In the genomic region with DNA sequence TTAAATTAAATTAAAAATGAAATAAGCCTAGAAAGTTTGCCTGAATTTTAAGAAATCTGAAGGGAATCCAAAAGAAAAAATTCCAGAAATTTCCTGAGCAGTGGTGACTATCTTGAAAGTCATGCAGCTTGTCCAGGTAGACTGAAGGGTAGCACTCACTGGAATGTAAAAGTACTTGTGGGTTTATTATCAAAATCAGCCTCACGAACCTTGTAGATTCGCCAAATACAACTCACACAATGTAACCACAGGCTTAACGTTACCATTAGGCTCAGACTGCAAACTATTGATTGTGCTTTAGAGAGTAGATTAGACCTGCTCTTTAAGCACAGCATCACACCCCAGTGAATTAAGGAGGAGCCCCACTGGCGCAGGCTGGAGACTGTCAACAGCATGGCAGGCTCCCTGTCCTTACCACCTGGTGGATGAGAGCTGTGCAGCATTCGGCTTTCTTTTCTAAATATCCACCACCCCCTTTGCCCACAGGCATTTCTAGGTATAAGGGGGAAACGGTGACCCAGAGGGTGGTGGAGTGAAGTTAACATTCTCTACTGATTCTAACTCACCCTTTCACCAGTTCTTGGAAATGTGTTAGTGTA, we compare ENCODE assay signal across 15 cellular contexts. TPM values are rescaled to one million over a fixed set of nuclear protein-coding genes. Genes with fewer than 3 reads are reported as not detected.
DNase-seq lines count a peak whose midpoint lies in the region; ATAC-seq and TF ChIP-seq lines count a peak whose summit lies in the region.
"Had no signal": no experiment of that assay in that cellular context is flagged by ENCODE, and none has a peak within 500 bp of the region (broad histone marks: within the 10 kb centered on the region; RNA-seq: fewer than 3 reads in every experiment).

No MANE protein-coding gene starts in this region.

- H3K14ac ChIP-seq in IMR-90 (replicated peaks; ENCODE audit: low read depth, low read length), result peak overlapping the region; percentile 65

- H3K27ac ChIP-seq in IMR-90 (ENCODE audit: insufficient read depth, low read length), result peak overlapping the region; percentile 13; the same call in 1 of the 2 replicates
- H3K27ac ChIP-seq in VCaP, result peak overlapping the region; percentile 29; the same call in 1 of the 2 replicates
- H3K27ac ChIP-seq in left lung, result no peak overlapping the region
- no peak overlapping the region for H3K27ac ChIP-seq in Karpas-422 (ENCODE audit: low read length)
- H3K27ac ChIP-seq: KMS-11, SJCRH30 had no signal

- H3K4ac ChIP-seq in IMR-90 (ENCODE audit: low read depth, low read length), result peak overlapping the region; percentile 71

- H3K36me3 ChIP-seq in IMR-90 (ENCODE audit: control insufficient read depth, insufficient read depth, low read length) (no peaks in the 10 kb centered on the region), left lung (no peaks in the 10 kb centered on the region), Karpas-422 (ENCODE audit: insufficient read depth, low read length) (no peaks in the 10 kb centered on the region)
- H3K36me3 ChIP-seq: SJCRH30 had no signal

- in situ Hi-C loops in IMR-90 (cut with MboI; ENCODE audit: low sequenced_read_pairs), result no loop called here

- intact Hi-C loops in IMR-90 (cut with micrococcal nuclease) (loop anchor here (10.0 kb wide), 1 partner anchor 104 kb away; no protein-coding TSS in a partner anchor), left lung (cut with DNase I) (no loop called here)

- peak overlapping the region; percentile 46 for H2BK120ac ChIP-seq in IMR-90 (ENCODE audit: low read depth, low read length)

- peaks cover 32% of the 10 kb centered on the region for H3K9me1 ChIP-seq in IMR-90 (ENCODE audit: insufficient read depth, low read length)

- peak; percentile 13 for DNase-seq in AG10803 (ENCODE audit: low read depth)
- peak; percentile 38 for DNase-seq in IMR-90
- peak in 1 of 2 donors; percentile 43 for DNase-seq in left lung
- no peak for DNase-seq in ecto neural progenitor cell (ENCODE audit: low spot score)
- no peak for DNase-seq in Karpas-422
- DNase-seq: activated CD8-positive, alpha-beta memory T cell treated with anti-CD3 and anti-CD28 coated beads for 24 hours; activated effector memory CD4-positive, alpha-beta T cell treated with Interleukin-2 at 50 U/mL for 16 hours; AML-193; NCI-H1694; stimulated activated CD4-positive, alpha-beta T cell treated with anti-CD3 and anti-CD28 coated beads, Interleukin-12 subunit alpha, Interleukin-12 subunit beta, amount 100 ng/mL, for 4 hours had no signal

- BruUV-seq in IMR-90 (replicated peaks; lab: Mats Ljungman, UMichigan), result no TSS peak

- WGBS in IMR-90 (ENCODE audit: extremely low coverage in 2 of 2, insufficient read length in 1 of 2), 2 experiments, result no CpG with 5 or more reads among the region's 6 CpGs

- H3K27me3 ChIP-seq in IMR-90 (ENCODE audit: control insufficient read depth, insufficient read depth, low read length) (no peaks in the 10 kb centered on the region), left lung (no peaks in the 10 kb centered on the region), Karpas-422 (ENCODE audit: low read length) (no peaks in the 10 kb centered on the region)
- H3K27me3 ChIP-seq: SJCRH30 had no signal

- peak overlapping the region in 1 of 2 experiments; percentile 23; a peak in 3 of 4 replicates for H4K8ac ChIP-seq in IMR-90 (ENCODE audit: low read depth in 2 of 2, low read length in 2 of 2)

- peak overlapping the region; percentile 63 for H3K23ac ChIP-seq in IMR-90 (ENCODE audit: low read depth, low read length)

- H2BK20ac ChIP-seq in IMR-90 (ENCODE audit: low read depth, low read length), result peak overlapping the region; percentile 59; the same call in 1 of the 2 replicates

- TF ChIP-seq CTCF in AG10803 (conservative IDR thresholded peaks at IDR 0.05; ENCODE audit: low read length) (no peak), IMR-90 (conservative IDR thresholded peaks at IDR 0.05; ENCODE audit: low read depth, low read length) (no peak), VCaP (conservative IDR thresholded peaks at IDR 0.05) (no peak), left lung (IDR thresholded peaks at IDR 0.05) (no peak)

- H3K18ac ChIP-seq in IMR-90 (ENCODE audit: low read depth, low read length), result peak overlapping the region; percentile 17; the same call in 1 of the 2 replicates

- H3K9me2 ChIP-seq in Karpas-422 (replicated peaks; ENCODE audit: insufficient read depth, low read length), result no peaks in the 10 kb centered on the region

- 0 out of 3 replicates have a peak overlapping the region, but pooled peaks have one; percentile 11 for H2BK15ac ChIP-seq in IMR-90 (ENCODE audit: low read depth, low read length)

- H2AFZ ChIP-seq in IMR-90 (replicated peaks; ENCODE audit: low read length, poor library complexity), result no peak overlapping the region
- no peak overlapping the region for H2AFZ ChIP-seq in Karpas-422 (ENCODE audit: low read length)

- peak overlapping the region; percentile 19 for H3K4me2 ChIP-seq in IMR-90 (ENCODE audit: low read depth, low read length)
- no peak overlapping the region for H3K4me2 ChIP-seq in Karpas-422 (ENCODE audit: low read depth, low read length, poor library complexity, severe bottlenecking)
- H3K4me2 ChIP-seq: KMS-11 had no signal

- ATAC-seq in IMR-90 (ENCODE audit: low read depth) (no peak), left lung (peak; percentile 78), GM18873 (IDR thresholded peaks at IDR 0.05; ENCODE audit: low FRiP score, unreplicated experiment) (no peak), GM21825 (IDR thresholded peaks at IDR 0.05; ENCODE audit: unreplicated experiment) (no peak)

- no peaks in the 10 kb centered on the region for H3K9me3 ChIP-seq in IMR-90 (ENCODE audit: control insufficient read depth, insufficient read depth, low read length)
- H3K9me3 ChIP-seq in left lung, result no peaks in the 10 kb centered on the region
- H3K9me3 ChIP-seq in Karpas-422 (ENCODE audit: low read length), result no peaks in the 10 kb centered on the region
- H3K9me3 ChIP-seq: SJCRH30 had no signal

- H4K20me1 ChIP-seq in IMR-90 (ENCODE audit: insufficient read depth, low read length) (peaks cover 3% of the 10 kb centered on the region; the same call in 1 of the 2 replicates), Karpas-422 (ENCODE audit: insufficient read depth, low read depth, low read length) (no peaks in the 10 kb centered on the region)

- TF ChIP-seq POLR2A in IMR-90 (IDR thresholded peaks at IDR 0.05; ENCODE audit: low read depth, low read length), result no peak

- H3K4me1 ChIP-seq in IMR-90 (ENCODE audit: control insufficient read depth, insufficient read depth, low read length) (peaks cover 30% of the 10 kb centered on the region), left lung (no peaks in the 10 kb centered on the region), Karpas-422 (ENCODE audit: low read length) (peaks cover 24% of the 10 kb centered on the region)

- H2AK5ac ChIP-seq in IMR-90 (ENCODE audit: low read depth, low read length), result peak overlapping the region; percentile 18; the same call in 1 of the 2 replicates

- peaks cover 6 to 32% of the 10 kb centered on the region in 2 experiments; a peak in 3 of 4 replicates for H3K79me1 ChIP-seq in IMR-90 (ENCODE audit: low read depth in 1 of 2, low read length in 2 of 2)

- H3K4me3 ChIP-seq in AG10803 (ENCODE audit: low read length), result no peak overlapping the region
- H3K4me3 ChIP-seq in IMR-90 (ENCODE audit: insufficient read depth, low read depth, low read length), result no peak overlapping the region
- no peak overlapping the region for H3K4me3 ChIP-seq in left lung
- no peak overlapping the region for H3K4me3 ChIP-seq in Karpas-422 (ENCODE audit: low read length)
- H3K4me3 ChIP-seq: SJCRH30 had no signal

- CTCF ChIA-PET in IMR-90 (lab: Yijun Ruan, JAX), result interaction anchor here (1.0 kb wide), 1 partner anchor 16 kb away, joined by 3 read pairs; no protein-coding TSS in a partner anchor

- peak overlapping the region; percentile 35; the same call in 1 of the 2 replicates for H4K91ac ChIP-seq in IMR-90 (ENCODE audit: insufficient read depth, low read depth, low read length)

- TF ChIP-seq RAD21 in IMR-90 (IDR thresholded peaks at IDR 0.05; ENCODE audit: low read length), result no peak

- H2BK5ac ChIP-seq in IMR-90 (ENCODE audit: low read depth, low read length, poor library complexity, severe bottlenecking), result peak overlapping the region; percentile 51

- POLR2A ChIA-PET in IMR-90 (lab: Charles Lee; ENCODE audit: unreplicated experiment), result no interaction called here

- peak overlapping the region; percentile 2; the same call in 1 of the 2 replicates for H3K56ac ChIP-seq in IMR-90 (ENCODE audit: extremely low read depth, insufficient read depth, low read length)

- H4K5ac ChIP-seq in IMR-90 (ENCODE audit: low read depth, low read length), result 0 out of 2 replicates have a peak overlapping the region, but pooled peaks have one; percentile 8

- dilution Hi-C loops in IMR-90 (cut with HindIII; ENCODE audit: low sequenced_read_pairs, unreplicated experiment), result no loop called here

- no peak overlapping the region for H3K9ac ChIP-seq in IMR-90 (ENCODE audit: low read depth, low read length)
- H3K9ac ChIP-seq in Karpas-422 (ENCODE audit: low read length), result no peak overlapping the region
- H3K9ac ChIP-seq: KMS-11 had no signal

- H2AK9ac ChIP-seq in IMR-90 (replicated peaks; ENCODE audit: low read depth, low read length, poor library complexity), result peak overlapping the region; percentile 16

- H3K79me2 ChIP-seq in Karpas-422 (ENCODE audit: low read length), result no peaks in the 10 kb centered on the region

TF ChIP-seq in IMR-90, 13 proteins besides CTCF, POLR2A, EP300 and RAD21 (continues in another document):
- TF ChIP-seq CHD1 (IDR thresholded peaks at IDR 0.05; ENCODE audit: low read depth, low read length), result no peak
- no peak for TF ChIP-seq FOS (IDR thresholded peaks at IDR 0.05; ENCODE audit: low read depth, low read length)
- TF ChIP-seq MXI1 (IDR thresholded peaks at IDR 0.05; ENCODE audit: borderline replicate concordance, low read depth, low read length), result no peak
- TF ChIP-seq, protein P1, sequence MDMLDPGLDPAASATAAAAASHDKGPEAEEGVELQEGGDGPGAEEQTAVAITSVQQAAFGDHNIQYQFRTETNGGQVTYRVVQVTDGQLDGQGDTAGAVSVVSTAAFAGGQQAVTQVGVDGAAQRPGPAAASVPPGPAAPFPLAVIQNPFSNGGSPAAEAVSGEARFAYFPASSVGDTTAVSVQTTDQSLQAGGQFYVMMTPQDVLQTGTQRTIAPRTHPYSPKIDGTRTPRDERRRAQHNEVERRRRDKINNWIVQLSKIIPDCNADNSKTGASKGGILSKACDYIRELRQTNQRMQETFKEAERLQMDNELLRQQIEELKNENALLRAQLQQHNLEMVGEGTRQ (IDR thresholded peaks at IDR 0.05; ENCODE audit: low read depth, low read length), result no peak
- no peak for TF ChIP-seq RFX5 (IDR thresholded peaks at IDR 0.05; ENCODE audit: low read depth, low read length)
- no peak for TF ChIP-seq MAFK (IDR thresholded peaks at IDR 0.05; ENCODE audit: low read depth, low read length)
- no peak for TF ChIP-seq MAZ (IDR thresholded peaks at IDR 0.05; ENCODE audit: borderline replicate concordance, low read depth, low read length)

RNA-seq across cellular contexts. Expression of gene GSDME, which starts 56.7 kb away (rescaled TPM):
- total RNA-seq in IMR-90 (2012; rRNA removed) (78.7 and 88.3 TPM in 2 replicates), left lung (10 to 100 TPM in 1 of 2 donors, 1 to 10 TPM in 1; 8.3 to 13.1 TPM)
- polyA plus RNA-seq in IMR-90 (2012; rRNA removed), result 71.5 and 75.2 TPM in 2 replicates
- 49.6 and 55.2 TPM in 2 replicates for polyA plus RNA-seq in IMR-90 (2012; cell fraction: cytosol; rRNA removed)
- 50.0 and 117 TPM in 2 replicates for polyA plus RNA-seq in IMR-90 (2012; cell fraction: nucleus; rRNA removed; ENCODE audit: low replicate concordance)
- 6.0 and 9.8 TPM in 2 replicates for total RNA-seq in Karpas-422 (2014; rRNA removed; shearing (Covaris generic); ENCODE audit: low replicate concordance)

Comparison
In these comparisons a context has a peak if more than half of its experiments do, and no peak if none do; other contexts are left out.
1. DNase-seq: peak in AG10803 (single experiment) and IMR-90 (single experiment); none in ecto neural progenitor cell (single experiment) and Karpas-422 (single experiment).
2. H3K27ac ChIP-seq: peak in IMR-90 (single experiment) and VCaP (single experiment); none in left lung (0 of 2) and Karpas-422 (single experiment).